ENCODE assay signal across 8 cellular contexts in the genomic region with DNA sequence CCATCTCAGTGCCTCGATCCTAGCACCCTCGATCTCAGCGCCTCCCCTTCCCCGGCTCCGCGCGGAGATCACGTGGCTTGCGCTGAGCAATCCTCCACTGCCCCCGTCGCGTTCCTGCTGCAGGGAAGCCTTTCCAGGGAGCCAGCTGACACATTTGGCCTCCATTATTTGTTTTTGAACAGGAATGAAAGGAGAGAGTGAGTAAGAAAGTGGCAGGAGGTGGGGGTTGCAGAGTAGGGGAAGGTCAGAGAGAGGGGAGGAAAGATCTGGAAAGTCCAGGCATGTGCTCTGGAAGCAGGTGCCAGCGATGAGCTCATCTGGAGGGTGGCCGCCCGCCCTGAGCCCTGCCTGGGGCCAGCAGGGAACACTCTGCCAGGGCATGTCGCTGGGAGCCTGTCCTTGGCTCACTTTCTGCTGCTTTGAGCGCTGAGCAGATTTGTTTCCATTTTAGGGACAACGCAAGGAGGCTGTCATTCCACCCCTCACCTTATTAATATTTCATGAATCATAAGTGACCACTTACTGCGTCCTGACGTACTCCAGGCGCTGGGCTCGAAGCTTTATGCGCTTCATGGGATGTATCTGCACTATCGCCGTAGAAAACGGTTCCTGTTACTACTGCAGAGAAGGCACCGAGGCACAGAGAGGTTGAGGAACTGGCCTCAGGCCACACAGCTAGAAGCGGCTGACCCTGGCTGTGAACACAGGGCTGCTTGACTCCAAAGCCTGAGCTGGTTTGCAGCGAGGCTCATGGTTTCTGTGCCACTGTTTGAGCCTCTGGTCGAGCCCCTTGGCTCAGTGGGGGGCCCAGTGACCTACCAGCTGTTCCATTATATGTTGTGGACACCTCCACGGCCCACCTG.
DNase-seq lines count a peak whose midpoint lies in the region; ATAC-seq and TF ChIP-seq lines count a peak whose summit lies in the region.

No MANE protein-coding gene starts in this region.

- no peak for DNase-seq in activated naive CD8-positive, alpha-beta T cell treated with anti-CD3 and anti-CD28 coated beads for 36 hours
- DNase-seq in effector memory CD8-positive, alpha-beta T cell: no peak
- no peak for DNase-seq in upper lobe of right lung
- DNase-seq in DMS53 treated with DMSO at 0.1 percent for 48 hours (lab: John Stamatoyannopoulos, UW; ENCODE audit: unreplicated experiment): no peak
- no peak for DNase-seq in stimulated activated CD4-positive, alpha-beta T cell treated with anti-CD3 and anti-CD28 coated beads, Interleukin-1b, Interleukin-23, amount 100 ng/mL, for 48 hours
- no peak for DNase-seq in SW 1271 (lab: John Stamatoyannopoulos, UW)

- no peak for TF ChIP-seq CTCF in upper lobe of right lung (IDR thresholded peaks at IDR 0.05)

- H3K9me3 Mint-ChIP-seq in activated naive CD8-positive, alpha-beta T cell (ENCODE audit: low read depth): no peaks in the 10 kb centered on the region
- no peaks in the 10 kb centered on the region for H3K9me3 Mint-ChIP-seq in activated naive CD8-positive, alpha-beta T cell treated with anti-CD3 and anti-CD28 coated beads for 36 hours
- H3K9me3 Mint-ChIP-seq in effector memory CD8-positive, alpha-beta T cell: no peaks in the 10 kb centered on the region

- peaks cover 69% of the 10 kb centered on the region for H3K4me1 Mint-ChIP-seq in activated naive CD8-positive, alpha-beta T cell (ENCODE audit: low read depth)
- H3K4me1 Mint-ChIP-seq in activated naive CD8-positive, alpha-beta T cell treated with anti-CD3 and anti-CD28 coated beads for 36 hours: peaks cover 59% of the 10 kb centered on the region
- peaks cover 47 to 59% of the 10 kb centered on the region in 2 donors for H3K4me1 Mint-ChIP-seq in effector memory CD8-positive, alpha-beta T cell (ENCODE audit: low read depth in 2 of 2)

- H3K4me1 ChIP-seq in mesodermal cell (ENCODE audit: control insufficient read depth, insufficient read depth, low read length, poor library complexity, severe bottlenecking): peaks cover 90% of the 10 kb centered on the region
- peaks cover 79% of the 10 kb centered on the region for H3K4me1 ChIP-seq in upper lobe of right lung

- intact Hi-C loops in upper lobe of right lung (cut with DNase I): no loop called here

- H3K4me3 ChIP-seq in mesodermal cell (ENCODE audit: extremely low read depth, insufficient read depth, low read length, poor library complexity, severe bottlenecking) (no peak overlapping the region), upper lobe of right lung (no peak overlapping the region)

- H3K27ac ChIP-seq in mesodermal cell (ENCODE audit: low read depth, low read length, severe bottlenecking) (peak overlapping the region; percentile 36), upper lobe of right lung (peak overlapping the region; percentile 75)

- no peaks in the 10 kb centered on the region for H3K27me3 Mint-ChIP-seq in activated naive CD8-positive, alpha-beta T cell
- H3K27me3 Mint-ChIP-seq in activated naive CD8-positive, alpha-beta T cell treated with anti-CD3 and anti-CD28 coated beads for 36 hours: no peaks in the 10 kb centered on the region
- H3K27me3 Mint-ChIP-seq in effector memory CD8-positive, alpha-beta T cell: no peaks in the 10 kb centered on the region

- no peaks in the 10 kb centered on the region for H3K27me3 ChIP-seq in upper lobe of right lung

- H3K36me3 ChIP-seq in mesodermal cell (ENCODE audit: control insufficient read depth, insufficient read depth, low read length) (peaks cover 23% of the 10 kb centered on the region), upper lobe of right lung (no peaks in the 10 kb centered on the region)

- no peak for ATAC-seq in effector memory CD8-positive, alpha-beta T cell (replicated peaks)
- ATAC-seq in upper lobe of right lung: peak; percentile 55

- 92 to 96% methylated on average over 28 to 31 of the region's 31 CpGs for WGBS in mesodermal cell (ENCODE audit: insufficient coverage in 2 of 2), 2 experiments

- H3K4me3 Mint-ChIP-seq in activated naive CD8-positive, alpha-beta T cell: no peak overlapping the region
- H3K4me3 Mint-ChIP-seq in activated naive CD8-positive, alpha-beta T cell treated with anti-CD3 and anti-CD28 coated beads for 36 hours: no peak overlapping the region
- H3K4me3 Mint-ChIP-seq in effector memory CD8-positive, alpha-beta T cell: no peak overlapping the region

- H3K9me3 ChIP-seq in mesodermal cell (ENCODE audit: control insufficient read depth, low read length): no peaks in the 10 kb centered on the region
- H3K9me3 ChIP-seq in upper lobe of right lung: no peaks in the 10 kb centered on the region

- peak overlapping the region; percentile 41 for H3K27ac Mint-ChIP-seq in activated naive CD8-positive, alpha-beta T cell
- H3K27ac Mint-ChIP-seq in activated naive CD8-positive, alpha-beta T cell treated with anti-CD3 and anti-CD28 coated beads for 36 hours: no peak overlapping the region
- H3K27ac Mint-ChIP-seq in effector memory CD8-positive, alpha-beta T cell: peak overlapping the region; percentile 25 to 90

- no peaks in the 10 kb centered on the region for H3K36me3 Mint-ChIP-seq in activated naive CD8-positive, alpha-beta T cell
- no peaks in the 10 kb centered on the region for H3K36me3 Mint-ChIP-seq in activated naive CD8-positive, alpha-beta T cell treated with anti-CD3 and anti-CD28 coated beads for 36 hours
- peaks cover 11% of the 10 kb centered on the region for H3K36me3 Mint-ChIP-seq in effector memory CD8-positive, alpha-beta T cell (ENCODE audit: insufficient read depth)
